ENCODE assay signal across 8 cellular contexts in the genomic region with DNA sequence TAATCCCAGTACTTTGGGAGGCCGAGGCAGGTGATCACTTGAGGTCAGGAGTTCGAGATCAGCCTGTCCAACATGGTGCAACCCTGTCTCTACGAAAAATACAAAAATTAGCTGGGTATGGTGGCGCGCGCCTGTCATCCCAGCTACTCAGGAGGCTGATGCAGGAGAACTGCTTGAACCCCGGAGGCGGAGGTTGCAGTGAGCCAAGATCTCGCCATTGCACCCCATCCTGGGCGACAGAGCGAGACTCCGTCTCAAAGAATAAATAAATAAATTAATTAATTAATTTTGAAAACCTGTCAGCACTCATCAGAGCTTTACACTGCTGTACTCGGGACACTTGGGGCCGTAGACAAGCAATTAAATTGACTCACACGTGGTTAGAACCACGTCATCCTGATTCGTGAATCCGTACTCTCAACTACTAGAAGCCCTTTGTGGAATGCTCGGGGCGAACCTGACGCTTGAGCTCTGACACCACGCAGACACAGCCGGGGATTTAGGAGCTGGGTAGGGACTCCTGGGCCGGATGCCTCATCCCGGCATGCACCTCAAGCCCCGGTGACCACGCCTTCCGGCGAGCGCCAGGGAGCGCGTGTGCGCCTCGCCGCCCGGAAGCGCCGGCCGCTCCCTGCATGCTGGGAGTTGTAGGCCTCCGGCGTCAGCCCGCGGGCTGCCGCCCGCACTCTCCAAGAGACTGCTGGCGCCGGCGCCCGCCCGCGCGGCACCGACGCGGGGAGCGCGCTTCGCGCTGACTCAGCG. TPM values are rescaled to one million over a fixed set of nuclear protein-coding genes. Genes with fewer than 3 reads are reported as not detected.
DNase-seq lines count a peak whose midpoint lies in the region; ATAC-seq lines count a peak whose summit lies in the region.

A gene with protein sequence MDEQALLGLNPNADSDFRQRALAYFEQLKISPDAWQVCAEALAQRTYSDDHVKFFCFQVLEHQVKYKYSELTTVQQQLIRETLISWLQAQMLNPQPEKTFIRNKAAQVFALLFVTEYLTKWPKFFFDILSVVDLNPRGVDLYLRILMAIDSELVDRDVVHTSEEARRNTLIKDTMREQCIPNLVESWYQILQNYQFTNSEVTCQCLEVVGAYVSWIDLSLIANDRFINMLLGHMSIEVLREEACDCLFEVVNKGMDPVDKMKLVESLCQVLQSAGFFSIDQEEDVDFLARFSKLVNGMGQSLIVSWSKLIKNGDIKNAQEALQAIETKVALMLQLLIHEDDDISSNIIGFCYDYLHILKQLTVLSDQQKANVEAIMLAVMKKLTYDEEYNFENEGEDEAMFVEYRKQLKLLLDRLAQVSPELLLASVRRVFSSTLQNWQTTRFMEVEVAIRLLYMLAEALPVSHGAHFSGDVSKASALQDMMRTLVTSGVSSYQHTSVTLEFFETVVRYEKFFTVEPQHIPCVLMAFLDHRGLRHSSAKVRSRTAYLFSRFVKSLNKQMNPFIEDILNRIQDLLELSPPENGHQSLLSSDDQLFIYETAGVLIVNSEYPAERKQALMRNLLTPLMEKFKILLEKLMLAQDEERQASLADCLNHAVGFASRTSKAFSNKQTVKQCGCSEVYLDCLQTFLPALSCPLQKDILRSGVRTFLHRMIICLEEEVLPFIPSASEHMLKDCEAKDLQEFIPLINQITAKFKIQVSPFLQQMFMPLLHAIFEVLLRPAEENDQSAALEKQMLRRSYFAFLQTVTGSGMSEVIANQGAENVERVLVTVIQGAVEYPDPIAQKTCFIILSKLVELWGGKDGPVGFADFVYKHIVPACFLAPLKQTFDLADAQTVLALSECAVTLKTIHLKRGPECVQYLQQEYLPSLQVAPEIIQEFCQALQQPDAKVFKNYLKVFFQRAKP (plus strand): TSS at position 685 of the 762 bp plus-strand sequence. CDS start 5,644 bp downstream, outside the sequence.

- no peaks in the 10 kb centered on the region for H3K27me3 ChIP-seq in effector memory CD4-positive, alpha-beta T cell (replicated peaks; ENCODE audit: control insufficient read depth, insufficient read depth, low read length, poor library complexity, severe bottlenecking)

- DNase-seq in COLO829 (ENCODE audit: low spot score): peak; percentile 96
- peak; percentile 95 for DNase-seq in HT-29 (ENCODE audit: low spot score)
- DNase-seq in NK-92 treated with Interleukin-12 subunit alpha and Interleukin-12 subunit beta, amount 100 ng/mL, for 24 hours (lab: John Stamatoyannopoulos, UW): peak; percentile 81
- DNase-seq in activated CD8-positive, alpha-beta memory T cell treated with anti-CD3 and anti-CD28 coated beads for 4 hours (ENCODE audit: low read depth in 2 of 2): peak; percentile 86 to 88
- DNase-seq in effector memory CD4-positive, alpha-beta T cell: peak; percentile 89 to 90 (median 90)
- peak; percentile 95 for DNase-seq in medulla oblongata (ENCODE audit: extremely low spot score)
- DNase-seq in stimulated activated CD8-positive, alpha-beta memory T cell treated with anti-CD3 and anti-CD28 coated beads, Interleukin-12 subunit alpha, Interleukin-12 subunit beta, amount 100 ng/mL, for 24 hours (ENCODE audit: extremely low read depth): peak; percentile 82

- H3K9me3 ChIP-seq in effector memory CD4-positive, alpha-beta T cell (ENCODE audit: control insufficient read depth, low read length): no peaks in the 10 kb centered on the region

- H3K4me1 ChIP-seq in effector memory CD4-positive, alpha-beta T cell (ENCODE audit: control insufficient read depth, insufficient read depth, low read length, poor library complexity, severe bottlenecking): peaks cover 7% of the 10 kb centered on the region

- H3K36me3 ChIP-seq in effector memory CD4-positive, alpha-beta T cell (ENCODE audit: control insufficient read depth, insufficient read depth, low read length): no peaks in the 10 kb centered on the region

- H3K27ac ChIP-seq in effector memory CD4-positive, alpha-beta T cell (ENCODE audit: insufficient read depth, low read length, poor library complexity, severe bottlenecking): peak within 1 kb of the TSS; percentile 81

- ATAC-seq in GM21360 (IDR thresholded peaks at IDR 0.05; ENCODE audit: unreplicated experiment): peak; percentile 98

- H3K4me3 ChIP-seq in effector memory CD4-positive, alpha-beta T cell (ENCODE audit: insufficient read depth, low read depth, low read length, poor library complexity, severe bottlenecking): peak within 1 kb of the TSS; percentile 96

RNA-seq across cellular contexts. Expression of the gene that starts here (rescaled TPM):
- 42.6 and 45.2 TPM in 2 replicates for total RNA-seq in HT-29 (2014; rRNA removed; shearing (Covaris generic))

Comparison
In these comparisons a context has a peak if more than half of its experiments do, and no peak if none do; other contexts are left out.
1. Peak in every context shown above with its lines: DNase-seq, ATAC-seq, H3K4me3 ChIP-seq and H3K27ac ChIP-seq.